Comparison of ENCODE assay signal across 1 cellular context in genomic region chr15:36996538-36997181, GRCh38.
TF ChIP-seq lines count a peak whose summit lies in the region.

No MANE protein-coding gene starts in this region.

TF ChIP-seq in K562, 482 proteins besides CTCF, POLR2A, EP300 and RAD21 (continued from another document):
- TF ChIP-seq ZBTB5 (IDR thresholded peaks at IDR 0.05) = no peak
- no peak for TF ChIP-seq SMARCA5 (IDR thresholded peaks at IDR 0.05)
- no peak for TF ChIP-seq MEIS2 (IDR thresholded peaks at IDR 0.05; ENCODE audit: partially characterized antibody)
TF ChIP-seq in K562: peak in this region for 0.
